Comparison of ENCODE assay signal across 30 cellular contexts in the genomic region with DNA sequence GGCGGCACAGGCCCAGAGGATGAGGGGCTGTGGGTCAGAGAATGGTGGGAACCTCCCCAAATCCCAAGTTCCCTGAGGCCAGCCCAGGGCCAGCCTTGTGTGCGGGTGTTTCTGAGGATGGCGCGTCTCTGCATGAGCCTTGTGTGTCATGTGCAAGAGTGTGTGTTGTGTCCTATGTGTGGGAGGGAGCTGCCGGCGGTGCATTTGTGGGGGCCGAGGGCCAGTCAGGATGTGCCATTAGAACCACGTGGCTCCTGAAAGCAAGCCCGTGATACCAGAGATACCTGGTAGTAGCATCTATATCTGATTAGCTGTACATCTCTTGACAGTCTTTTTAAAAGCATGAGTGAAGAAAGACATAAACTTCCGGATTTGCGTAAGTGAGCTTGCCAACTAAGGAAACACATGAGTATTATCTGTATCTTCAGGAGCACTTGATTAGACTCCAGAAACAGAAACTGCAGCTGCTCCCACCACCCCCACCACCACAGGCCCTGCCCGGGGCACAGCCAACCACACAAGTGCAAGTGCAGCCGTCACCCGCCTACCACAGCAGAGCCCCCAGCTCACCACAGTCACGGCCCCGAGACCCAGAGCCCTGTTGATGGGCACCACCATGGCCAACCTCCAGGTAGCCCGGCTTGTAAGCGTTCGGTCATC. TPM values are rescaled to one million over a fixed set of nuclear protein-coding genes. Genes with fewer than 3 reads are reported as not detected.
DNase-seq lines count a peak whose midpoint lies in the region; ATAC-seq lines count a peak whose summit lies in the region.
"Had no signal": no experiment of that assay in that cellular context is flagged by ENCODE, and none has a peak within 500 bp of the region (broad histone marks: within the 10 kb centered on the region; RNA-seq: fewer than 3 reads in every experiment).

No MANE protein-coding gene starts in this region.

- no peaks in the 10 kb centered on the region for H3K4me1 Mint-ChIP-seq in activated naive CD8-positive, alpha-beta T cell treated with anti-CD3 and anti-CD28 coated beads, Interleukin-2, amount 50 U/mL, for 24 hours
- H3K4me1 Mint-ChIP-seq in stimulated activated naive CD8-positive, alpha-beta T cell treated with anti-CD3 and anti-CD28 coated beads, Interleukin-15, amount 100 ng/mL, for 72 hours: no peaks in the 10 kb centered on the region
- H3K4me1 Mint-ChIP-seq: activated CD4-positive, alpha-beta T cell treated with anti-CD3 and anti-CD28 coated beads, Interleukin-2, amount 10 ng/mL, durations not matched to agents 7 days and 5 days; GM23338; WTC11 had no signal

- peak; percentile 28 for ATAC-seq in activated naive CD8-positive, alpha-beta T cell treated with anti-CD3 and anti-CD28 coated beads, Interleukin-2, amount 50 U/mL, for 24 hours
- ATAC-seq in stimulated activated naive CD8-positive, alpha-beta T cell treated with anti-CD3 and anti-CD28 coated beads, Interleukin-15, amount 100 ng/mL, for 72 hours: peak; percentile 50
- no peak for ATAC-seq in HG03159 (IDR thresholded peaks at IDR 0.05; ENCODE audit: unreplicated experiment)
- ATAC-seq: activated T-cell treated with anti-CD3 and anti-CD28 coated beads, Interleukin-2, amount 50 U/mL, for 4 hours; GM23338; mucosa of descending colon; right lobe of liver; WTC11 had no signal

- no peak overlapping the region for H3K4me3 ChIP-seq in Jurkat, Clone E6-1 (ENCODE audit: low read length)
- H3K4me3 ChIP-seq: esophagus squamous epithelium, GM23338, heart left ventricle, lung, mucosa of descending colon, right lobe of liver, SJCRH30, tibial nerve had no signal

- no peak overlapping the region for H3K4me3 Mint-ChIP-seq in activated naive CD8-positive, alpha-beta T cell treated with anti-CD3 and anti-CD28 coated beads, Interleukin-2, amount 50 U/mL, for 24 hours
- no peak overlapping the region for H3K4me3 Mint-ChIP-seq in stimulated activated naive CD8-positive, alpha-beta T cell treated with anti-CD3 and anti-CD28 coated beads, Interleukin-15, amount 100 ng/mL, for 72 hours
- H3K4me3 Mint-ChIP-seq: activated CD4-positive, alpha-beta T cell treated with anti-CD3 and anti-CD28 coated beads, Interleukin-2, amount 10 ng/mL, durations not matched to agents 7 days and 5 days; activated T-cell treated with anti-CD3 and anti-CD28 coated beads, Interleukin-2, amount 50 U/mL, for 4 hours; GM23338; WTC11 had no signal

- no peak overlapping the region for H3K27ac Mint-ChIP-seq in activated naive CD8-positive, alpha-beta T cell treated with anti-CD3 and anti-CD28 coated beads, Interleukin-2, amount 50 U/mL, for 24 hours
- no peak overlapping the region for H3K27ac Mint-ChIP-seq in stimulated activated naive CD8-positive, alpha-beta T cell treated with anti-CD3 and anti-CD28 coated beads, Interleukin-15, amount 100 ng/mL, for 72 hours
- H3K27ac Mint-ChIP-seq: activated CD4-positive, alpha-beta T cell treated with anti-CD3 and anti-CD28 coated beads, Interleukin-2, amount 10 ng/mL, durations not matched to agents 7 days and 5 days; GM23338; progenitor cell of endocrine pancreas; WTC11 had no signal

- peak; percentile 79 for DNase-seq in Jurkat, Clone E6-1 (ENCODE audit: low read depth, low spot score)
- DNase-seq in activated naive CD8-positive, alpha-beta T cell treated with anti-CD3 and anti-CD28 coated beads, Interleukin-2, amount 50 U/mL, for 24 hours: no peak
- DNase-seq in myocyte (ENCODE audit: low read depth) (peak; percentile 73), GM19238 (ENCODE audit: insufficient read length, low spot score) (no peak), NCI-H526 (lab: John Stamatoyannopoulos, UW) (no peak)
- DNase-seq in stimulated activated naive CD8-positive, alpha-beta T cell treated with anti-CD3 and anti-CD28 coated beads, Interleukin-15, amount 100 ng/mL, for 72 hours: no peak
- DNase-seq: activated CD4-positive, alpha-beta T cell treated with anti-CD3 and anti-CD28 coated beads, Interleukin-2, amount 10 ng/mL, durations not matched to agents 7 days and 5 days; activated gamma-delta T cell treated with Interleukin-2 at 50 U/mL for 16 hours; activated T-cell treated with anti-CD3 and anti-CD28 coated beads, Interleukin-2, amount 50 U/mL, for 4 hours; BE2C; brain microvascular endothelial cell; COR-L47; esophagus squamous epithelium; foreskin melanocyte; heart left ventricle; NCI-H1092 treated with DMSO at 0.1 percent for 48 hours; NCI-H187; NCI-H2171; SJCRH30; stimulated activated CD4-positive, alpha-beta T cell treated with anti-CD3 and anti-CD28 coated beads, Interleukin-12 subunit alpha, Interleukin-12 subunit beta, amount 100 ng/mL, for 4 hours; stimulated activated CD4-positive, alpha-beta T cell treated with anti-CD3 and anti-CD28 coated beads, Interleukin-4, amount 100 ng/mL, for 1 hour; SW 1271 had no signal

- peaks cover 54% of the 10 kb centered on the region for H3K36me3 Mint-ChIP-seq in activated naive CD8-positive, alpha-beta T cell treated with anti-CD3 and anti-CD28 coated beads, Interleukin-2, amount 50 U/mL, for 24 hours (ENCODE audit: low read depth)

- H3K27me3 Mint-ChIP-seq in activated naive CD8-positive, alpha-beta T cell treated with anti-CD3 and anti-CD28 coated beads, Interleukin-2, amount 50 U/mL, for 24 hours: no peaks in the 10 kb centered on the region
- no peaks in the 10 kb centered on the region for H3K27me3 Mint-ChIP-seq in stimulated activated naive CD8-positive, alpha-beta T cell treated with anti-CD3 and anti-CD28 coated beads, Interleukin-15, amount 100 ng/mL, for 72 hours
- H3K27me3 Mint-ChIP-seq: activated CD4-positive, alpha-beta T cell treated with anti-CD3 and anti-CD28 coated beads, Interleukin-2, amount 10 ng/mL, durations not matched to agents 7 days and 5 days; progenitor cell of endocrine pancreas had no signal

- H3K9me3 Mint-ChIP-seq in activated naive CD8-positive, alpha-beta T cell treated with anti-CD3 and anti-CD28 coated beads, Interleukin-2, amount 50 U/mL, for 24 hours: no peaks in the 10 kb centered on the region
- peaks cover 5 to 9% of the 10 kb centered on the region in 2 donors for H3K9me3 Mint-ChIP-seq in stimulated activated naive CD8-positive, alpha-beta T cell treated with anti-CD3 and anti-CD28 coated beads, Interleukin-15, amount 100 ng/mL, for 72 hours
- H3K9me3 Mint-ChIP-seq: activated T-cell treated with anti-CD3 and anti-CD28 coated beads, Interleukin-2, amount 50 U/mL, for 4 hours had no signal

RNA-seq across cellular contexts. Expression of gene DDX51, which starts 19.2 kb away (rescaled TPM):
- polyA plus RNA-seq in Jurkat, Clone E6-1 (2012; ENCODE audit: insufficient read depth, insufficient read length): 39.4 TPM
- 6.4 and 6.9 TPM in 2 replicates for total RNA-seq in myocyte
- polyA plus RNA-seq in myocyte (2012): 11.3 TPM

RNA-seq across cellular contexts. Expression of gene NOC4L, which starts 19.4 kb away (rescaled TPM):
- polyA plus RNA-seq in Jurkat, Clone E6-1 (2012; ENCODE audit: insufficient read depth, insufficient read length): 69.1 TPM
- total RNA-seq in myocyte: 11.1 and 14.2 TPM in 2 replicates
- 16.7 TPM for polyA plus RNA-seq in myocyte (2012)

Comparison
In these comparisons a context has a peak if more than half of its experiments do, and no peak if none do; other contexts are left out.
1. DNase-seq: peak in Jurkat, Clone E6-1 (single experiment) and myocyte (single experiment); none in activated naive CD8-positive, alpha-beta T cell treated with anti-CD3 and anti-CD28 coated beads, Interleukin-2, amount 50 U/mL, for 24 hours (single experiment), stimulated activated naive CD8-positive, alpha-beta T cell treated with anti-CD3 and anti-CD28 coated beads, Interleukin-15, amount 100 ng/mL, for 72 hours (0 of 2), GM19238 (single experiment) and NCI-H526 (0 of 2).